ENCODE assay signal across 1 cellular context in genomic region chr1:205991237-205991636, GRCh38.
TF ChIP-seq lines count a peak whose summit lies in the region.

No MANE protein-coding gene starts in this region.

TF ChIP-seq in HCT116, 20 proteins besides CTCF, POLR2A, EP300 and RAD21 (continued from another document):
- no peak for TF ChIP-seq TCF7L2 (IDR thresholded peaks at IDR 0.05; ENCODE audit: borderline replicate concordance, extremely low read depth, insufficient read depth, insufficient read length)
- TF ChIP-seq CEBPB (IDR thresholded peaks at IDR 0.05; ENCODE audit: low read depth): no peak
- no peak for TF ChIP-seq ZNF274 (IDR thresholded peaks at IDR 0.05; ENCODE audit: low read depth, low read length)
- TF ChIP-seq EGR1 (IDR thresholded peaks at IDR 0.05; ENCODE audit: low read depth): no peak
- no peak for TF ChIP-seq FOSL1 (IDR thresholded peaks at IDR 0.05; ENCODE audit: low read depth)
- TF ChIP-seq CBX3 (IDR thresholded peaks at IDR 0.05; ENCODE audit: low read depth): no peak
- TF ChIP-seq REST (IDR thresholded peaks at IDR 0.05; ENCODE audit: low read depth): no peak
- no peak for TF ChIP-seq YY1 (IDR thresholded peaks at IDR 0.05; ENCODE audit: extremely low read depth, insufficient replicate concordance, low read depth, low read length)
- no peak for TF ChIP-seq POLR2AphosphoS5 (IDR thresholded peaks at IDR 0.05; ENCODE audit: low read depth, low read length)
